ENCODE assay signal across 31 cellular contexts in the genomic region with DNA sequence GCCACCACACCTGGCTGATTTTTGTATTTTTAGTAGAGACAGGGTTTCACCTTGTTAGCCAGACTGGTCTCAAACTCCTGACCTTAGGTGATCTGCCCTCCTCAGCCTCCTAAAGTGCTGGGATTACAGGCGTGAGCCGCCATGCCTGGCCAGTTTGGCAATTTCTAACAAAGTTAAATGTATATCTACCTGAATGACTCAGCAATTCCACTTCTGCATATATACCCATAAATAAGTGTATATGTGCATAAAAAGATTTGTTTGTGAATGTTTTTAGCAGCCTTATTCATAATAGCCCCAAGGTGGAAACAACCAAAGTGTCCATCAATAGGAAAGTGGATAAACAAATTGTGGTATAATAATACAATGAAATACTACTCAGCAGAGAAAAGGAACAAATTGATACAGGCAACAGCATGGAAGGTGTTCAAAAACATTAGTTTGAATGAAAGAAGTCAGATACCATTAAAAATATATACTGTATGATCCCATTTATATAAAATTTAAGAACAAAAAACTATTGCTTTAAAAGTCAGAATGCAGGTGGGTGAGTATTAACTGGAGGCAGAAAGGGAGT. TPM values are rescaled to one million over a fixed set of nuclear protein-coding genes. Genes with fewer than 3 reads are reported as not detected.
"Had no signal": no experiment of that assay in that cellular context is flagged by ENCODE, and none has a peak within 500 bp of the region (broad histone marks: within the 10 kb centered on the region; RNA-seq: fewer than 3 reads in every experiment).

No MANE protein-coding gene starts in this region.

- H3K4me1 ChIP-seq: adrenal gland, body of pancreas had no signal

- H3K4me3 ChIP-seq: adrenal gland, body of pancreas had no signal

- H3K27me3 ChIP-seq: adrenal gland, body of pancreas had no signal

- DNase-seq: activated CD4-positive, alpha-beta memory T cell treated with anti-CD3 and anti-CD28 coated beads for 36 hours; activated CD4-positive, alpha-beta T cell treated with anti-CD3 and anti-CD28 coated beads for 36 hours; activated CD4-positive, alpha-beta T cell treated with anti-CD3 and anti-CD28 coated beads, Interleukin-2, amount 10 ng/mL, durations not matched to agents 24 days and 14 days; activated CD4-positive, CD25-positive, alpha-beta regulatory T cell; activated CD4-positive, CD25-positive, alpha-beta regulatory T cell treated with anti-CD3 and anti-CD28 coated beads, Interleukin-2, amount 50 U/mL, for 72 hours; activated CD8-positive, alpha-beta memory T cell treated with anti-CD3 and anti-CD28 coated beads, Interleukin-2, amount 10 ng/mL, durations not matched to agents 7 days and 5 days; activated CD8-positive, alpha-beta memory T cell treated with anti-CD3 and anti-CD28 coated beads, Interleukin-2, amount 50 U/mL, for 4 hours; activated CD8-positive, alpha-beta T cell treated with anti-CD3 and anti-CD28 coated beads, Interleukin-2, amount 10 ng/mL, durations not matched to agents 7 days and 5 days; activated effector memory CD4-positive, alpha-beta T cell treated with anti-CD3 and anti-CD28 coated beads, Interleukin-2, amount 50 U/mL, for 16 hours; activated naive CD4-positive, alpha-beta T cell treated with anti-CD3 and anti-CD28 coated beads for 36 hours; activated naive CD8-positive, alpha-beta T cell treated with anti-CD3 and anti-CD28 coated beads for 36 hours; activated naive CD8-positive, alpha-beta T cell treated with anti-CD3 and anti-CD28 coated beads, Interleukin-2, amount 50 U/mL, for 24 hours; activated T-cell treated with anti-CD3 and anti-CD28 coated beads, Interleukin-2, amount 50 U/mL, for 1 hour; activated T-cell treated with anti-CD3 and anti-CD28 coated beads, Interleukin-2, amount 50 U/mL, for 48 hours; amygdala; aorta; body of pancreas; caudate nucleus; cortex of kidney; dermis blood vessel endothelial cell; effector CD4-positive, alpha-beta T cell; foreskin fibroblast; T-helper 17 cell; T1000 had no signal

- H3K36me3 ChIP-seq: adrenal gland had no signal

- H3K9me3 ChIP-seq: adrenal gland, body of pancreas had no signal

- FAIRE-seq: colon, endometrium, frontal cortex had no signal

- ATAC-seq: activated CD4-positive, alpha-beta T cell treated with anti-CD3 and anti-CD28 coated beads for 36 hours; activated CD8-positive, alpha-beta memory T cell treated with anti-CD3 and anti-CD28 coated beads, Interleukin-2, amount 10 ng/mL, durations not matched to agents 7 days and 5 days; activated CD8-positive, alpha-beta T cell treated with anti-CD3 and anti-CD28 coated beads, Interleukin-2, amount 10 ng/mL, durations not matched to agents 7 days and 5 days; activated naive CD8-positive, alpha-beta T cell treated with anti-CD3 and anti-CD28 coated beads, Interleukin-2, amount 50 U/mL, for 24 hours; body of pancreas; T-helper 17 cell had no signal

- H3K27ac ChIP-seq: adrenal gland, body of pancreas, epithelial cell of prostate had no signal

RNA-seq across cellular contexts. Expression of gene KIF13A, which starts 44.3 kb away (rescaled TPM):
- total RNA-seq: activated CD4-positive, alpha-beta T cell treated with anti-CD3 and anti-CD28 coated beads, Interleukin-2, amount 10 ng/mL, durations not matched to agents 24 days and 14 days; activated CD8-positive, alpha-beta T cell treated with anti-CD3 and anti-CD28 coated beads, Interleukin-2, amount 10 ng/mL, durations not matched to agents 7 days and 5 days; activated naive CD4-positive, alpha-beta T cell treated with anti-CD3 and anti-CD28 coated beads for 36 hours; activated naive CD8-positive, alpha-beta T cell treated with anti-CD3 and anti-CD28 coated beads for 36 hours; activated T-helper 1 cell treated with anti-CD3 and anti-CD28 coated beads, Interleukin-12 subunit alpha, Interleukin-12 subunit beta, Interleukin-2, Interleukin-4 antibody, amounts not matched to agents 30 ng/mL and 10 ng/mL and 1 ng/mL, durations not matched to agents 14 hours and 24 hours and 36 hours; activated T-helper 2 cell treated with anti-CD3 and anti-CD28 coated beads, Interferon-gamma antibody, Interleukin-2, Interleukin-4, amounts not matched to agents 10 μg/mL and 5 μg/mL and 100 μg/mL, durations not matched to agents 14 hours and 24 hours and 36 hours had no signal
